In genomic region chr12:50517456-50518048, GRCh38 we compare ENCODE assay signal across 8 cellular contexts. TPM values are rescaled to one million over a fixed set of nuclear protein-coding genes. Genes with fewer than 3 reads are reported as not detected.
DNase-seq lines count a peak whose midpoint lies in the region; ATAC-seq and TF ChIP-seq lines count a peak whose summit lies in the region.

No MANE protein-coding gene starts in this region.

- no peaks in the 10 kb centered on the region for H3K27me3 ChIP-seq in CD4-positive, alpha-beta memory T cell (ENCODE audit: insufficient read depth, low read length)
- H3K27me3 ChIP-seq in H7 (ENCODE audit: control insufficient read depth, insufficient read depth, low read length) = no peaks in the 10 kb centered on the region

- peaks cover 87% of the 10 kb centered on the region for H3K4me1 ChIP-seq in CD4-positive, alpha-beta memory T cell (ENCODE audit: insufficient read depth, low read length)
- peaks cover 13% of the 10 kb centered on the region for H3K4me1 ChIP-seq in mucosa of descending colon (ENCODE audit: low read depth)

- no peaks in the 10 kb centered on the region for H3K9me3 ChIP-seq in CD4-positive, alpha-beta memory T cell (ENCODE audit: control insufficient read depth in 1 of 2, low read length in 2 of 2)
- H3K9me3 ChIP-seq in mucosa of descending colon = no peaks in the 10 kb centered on the region

- no peak overlapping the region for H3K4me3 ChIP-seq in CD4-positive, alpha-beta memory T cell (ENCODE audit: low read length in 2 of 2)
- H3K4me3 ChIP-seq in astrocyte of the spinal cord (ENCODE audit: low read depth, low read length) = no peak overlapping the region
- H3K4me3 ChIP-seq in mucosa of descending colon = no peak overlapping the region
- no peak overlapping the region for H3K4me3 ChIP-seq in H7 (ENCODE audit: insufficient read depth, low read depth, low read length)

- H3K9me3 Mint-ChIP-seq in CD4-positive, alpha-beta memory T cell = no peaks in the 10 kb centered on the region
- H3K9me3 Mint-ChIP-seq in activated CD4-positive, alpha-beta memory T cell treated with anti-CD3 and anti-CD28 coated beads for 36 hours = peaks cover under 1% of the 10 kb centered on the region

- CTCF ChIA-PET in CD4-positive, alpha-beta memory T cell (lab: Charles Lee; ENCODE audit: partially characterized antibody) = interaction anchor here (1.1 to 2.1 kb wide), 3 partner anchors 9 to 40 kb away, joined by 3 to 9 read pairs (median 6); partner anchors contain the start of gene DIP2B
- CTCF ChIA-PET in activated CD4-positive, alpha-beta memory T cell treated with anti-CD3 and anti-CD28 coated beads for 36 hours (lab: Charles Lee) = interaction anchor here (0.7 to 1.6 kb wide), 6 partner anchors 9 to 121 kb away, joined by 3 to 7 read pairs (median 4); partner anchors contain the start of gene DIP2B

- ATAC-seq in HG03565 (IDR thresholded peaks at IDR 0.05; ENCODE audit: unreplicated experiment) (peak; percentile 74), mucosa of descending colon (peak; percentile 66)

- in situ Hi-C loops in astrocyte of the spinal cord (cut with HindIII; ENCODE audit: low sequenced_read_pairs) = no loop called here

- H3K4me1 Mint-ChIP-seq in CD4-positive, alpha-beta memory T cell = peaks cover 37 to 67% (median 50%) of the 10 kb centered on the region in 4 donors
- H3K4me1 Mint-ChIP-seq in activated CD4-positive, alpha-beta memory T cell treated with anti-CD3 and anti-CD28 coated beads for 36 hours (ENCODE audit: low read depth) = peaks cover 53% of the 10 kb centered on the region

- H3K27ac ChIP-seq in CD4-positive, alpha-beta memory T cell (ENCODE audit: low read depth, low read length) = peak overlapping the region; percentile 33

- no peak overlapping the region for H3K27ac Mint-ChIP-seq in CD4-positive, alpha-beta memory T cell
- H3K27ac Mint-ChIP-seq in activated CD4-positive, alpha-beta memory T cell treated with anti-CD3 and anti-CD28 coated beads for 36 hours = no peak overlapping the region

- H3K36me3 Mint-ChIP-seq in CD4-positive, alpha-beta memory T cell = peaks cover under 1 to 6% of the 10 kb centered on the region in 2 donors
- peaks cover 3% of the 10 kb centered on the region for H3K36me3 Mint-ChIP-seq in activated CD4-positive, alpha-beta memory T cell treated with anti-CD3 and anti-CD28 coated beads for 36 hours

- POLR2A ChIA-PET in CD4-positive, alpha-beta memory T cell (lab: Charles Lee; ENCODE audit: partially characterized antibody) = interaction anchor here (0.7 to 4.3 kb wide), 5 partner anchors 9 to 28 kb away, joined by 3 to 21 read pairs (median 5); no protein-coding TSS in a partner anchor
- POLR2A ChIA-PET in activated CD4-positive, alpha-beta memory T cell treated with anti-CD3 and anti-CD28 coated beads for 36 hours (lab: Charles Lee) = interaction anchor here (1.0 to 1.1 kb wide), 4 partner anchors 13 to 38 kb away, joined by 3 to 5 read pairs (median 4); partner anchors contain the start of gene DIP2B

- intact Hi-C loops in CD4-positive, alpha-beta memory T cell (cut with micrococcal nuclease) = loop anchor here (2.0 kb wide), 1 partner anchor 15 kb away; no protein-coding TSS in a partner anchor
- intact Hi-C loops in mucosa of descending colon (cut with DNase I, micrococcal nuclease) = no loop called here
- intact Hi-C loops in activated CD4-positive, alpha-beta memory T cell treated with anti-CD3 and anti-CD28 coated beads for 36 hours (cut with micrococcal nuclease) = loop anchor here (1.0 to 5.0 kb wide), 5 partner anchors 15 to 103 kb away; no protein-coding TSS in a partner anchor

- H3K4me3 Mint-ChIP-seq in CD4-positive, alpha-beta memory T cell = no peak overlapping the region
- H3K4me3 Mint-ChIP-seq in activated CD4-positive, alpha-beta memory T cell treated with anti-CD3 and anti-CD28 coated beads for 36 hours = no peak overlapping the region

- H3K36me3 ChIP-seq in CD4-positive, alpha-beta memory T cell (ENCODE audit: insufficient read depth, low read length) = no peaks in the 10 kb centered on the region
- H3K36me3 ChIP-seq in mucosa of descending colon (ENCODE audit: low read depth) = no peaks in the 10 kb centered on the region
- H3K36me3 ChIP-seq in H7 (replicated peaks; ENCODE audit: control insufficient read depth, insufficient read depth, low read length) = no peaks in the 10 kb centered on the region

- TF ChIP-seq CTCF in GM20000 (IDR thresholded peaks at IDR 0.05; ENCODE audit: extremely low read depth, missing control alignments) (no peak), astrocyte of the spinal cord (IDR thresholded peaks at IDR 0.05; ENCODE audit: low read depth, low read length) (no peak), mucosa of descending colon (IDR thresholded peaks at IDR 0.05) (no peak)

- H3K27me3 Mint-ChIP-seq in CD4-positive, alpha-beta memory T cell = no peaks in the 10 kb centered on the region
- H3K27me3 Mint-ChIP-seq in activated CD4-positive, alpha-beta memory T cell treated with anti-CD3 and anti-CD28 coated beads for 36 hours = no peaks in the 10 kb centered on the region

- peak in 3 of 5 donors; percentile 15 to 31 (median 20) for DNase-seq in CD4-positive, alpha-beta memory T cell
- DNase-seq in GM20000 (ENCODE audit: low spot score) (peak; percentile 57), astrocyte of the spinal cord (ENCODE audit: low read depth, low spot score) (peak; percentile 54), mucosa of descending colon (no peak), H7 (no peak)
- DNase-seq in activated CD4-positive, alpha-beta memory T cell treated with anti-CD3 and anti-CD28 coated beads for 36 hours = no peak
- no peak for DNase-seq in activated effector memory CD4-positive, alpha-beta T cell treated with anti-CD3 and anti-CD28 coated beads, Interleukin-2, amount 50 U/mL, for 16 hours

RNA-seq across cellular contexts. Expression of gene DIP2B, which starts 12.8 kb away (rescaled TPM):
- total RNA-seq in CD4-positive, alpha-beta memory T cell = 10 to 100 TPM; 26.4 to 29.1 TPM
- polyA plus RNA-seq in CD4-positive, alpha-beta memory T cell = 10 to 100 TPM in 1 of 2 donors, 1 to 10 TPM in 1; 3.8 to 13.5 TPM
- total RNA-seq in mucosa of descending colon = 10 to 100 TPM; 28.3 to 39.8 (median 34.7) TPM
- 10 to 100 TPM; 23.3 to 23.7 TPM for total RNA-seq in activated CD4-positive, alpha-beta memory T cell treated with anti-CD3 and anti-CD28 coated beads for 36 hours
- 13.7 and 17.6 TPM in 2 replicates for total RNA-seq in H7 (2014; rRNA removed; shearing (Covaris generic))

Comparison
In these comparisons a context has a peak if more than half of its experiments do, and no peak if none do; other contexts are left out.
1. DNase-seq: peak in CD4-positive, alpha-beta memory T cell (3 of 5), GM20000 (single experiment) and astrocyte of the spinal cord (single experiment); none in mucosa of descending colon (0 of 3), activated CD4-positive, alpha-beta memory T cell treated with anti-CD3 and anti-CD28 coated beads for 36 hours (single experiment), activated effector memory CD4-positive, alpha-beta T cell treated with anti-CD3 and anti-CD28 coated beads, Interleukin-2, amount 50 U/mL, for 16 hours (single experiment) and H7 (single experiment).
2. intact Hi-C loops: an anchor here in CD4-positive, alpha-beta memory T cell (2.0 kb wide) and activated CD4-positive, alpha-beta memory T cell treated with anti-CD3 and anti-CD28 coated beads for 36 hours (1.0 to 5.0 kb wide); none called in mucosa of descending colon.